In genomic region chr16:31071861-31072260, GRCh38 we compare ENCODE assay signal across 8 cellular contexts. TPM values are rescaled to one million over a fixed set of nuclear protein-coding genes. Genes with fewer than 3 reads are reported as not detected.
A peak's percentile ranks its signal among the peaks of the same experiment; 100 is the strongest.
DNase-seq lines count a peak whose midpoint lies in the region; ATAC-seq and TF ChIP-seq lines count a peak whose summit lies in the region.

No MANE protein-coding gene starts in this region.

- no peak for TF ChIP-seq CTCF in esophagus muscularis mucosa (IDR thresholded peaks at IDR 0.05)

- H3K4me1 ChIP-seq in esophagus muscularis mucosa, result peaks cover 19 to 46% (median 39%) of the 10 kb centered on the region in 4 donors

- WGBS in esophagus muscularis mucosa, result 46% methylated on average over 4 of the region's 4 CpGs

- H3K4me1 Mint-ChIP-seq in activated CD4-positive, alpha-beta T cell treated with anti-CD3 and anti-CD28 coated beads for 36 hours, result peaks cover 34% of the 10 kb centered on the region
- peaks cover 48% of the 10 kb centered on the region for H3K4me1 Mint-ChIP-seq in stimulated activated effector memory CD8-positive, alpha-beta T cell treated with anti-CD3 and anti-CD28 coated beads, Interleukin-12 subunit alpha, Interleukin-12 subunit beta, amount 100 ng/mL, for 72 hours

- no peaks in the 10 kb centered on the region for H3K27me3 Mint-ChIP-seq in activated CD4-positive, alpha-beta T cell treated with anti-CD3 and anti-CD28 coated beads for 36 hours

- no peaks in the 10 kb centered on the region for H3K9me3 Mint-ChIP-seq in activated CD4-positive, alpha-beta T cell treated with anti-CD3 and anti-CD28 coated beads for 36 hours (ENCODE audit: low read depth)
- no peaks in the 10 kb centered on the region for H3K9me3 Mint-ChIP-seq in stimulated activated effector memory CD8-positive, alpha-beta T cell treated with anti-CD3 and anti-CD28 coated beads, Interleukin-12 subunit alpha, Interleukin-12 subunit beta, amount 100 ng/mL, for 72 hours

- no peak for ATAC-seq in activated CD4-positive, alpha-beta T cell treated with anti-CD3 and anti-CD28 coated beads for 36 hours
- ATAC-seq in stimulated activated effector memory CD8-positive, alpha-beta T cell treated with anti-CD3 and anti-CD28 coated beads, Interleukin-12 subunit alpha, Interleukin-12 subunit beta, amount 100 ng/mL, for 72 hours, result no peak
- ATAC-seq in GM18907 (IDR thresholded peaks at IDR 0.05; ENCODE audit: unreplicated experiment), result no peak

- CTCF ChIA-PET in activated CD4-positive, alpha-beta T cell treated with anti-CD3 and anti-CD28 coated beads for 36 hours (lab: Charles Lee), result interaction anchor here (0.7 kb wide), 1 partner anchor 14 kb away, joined by 3 read pairs; no protein-coding TSS in a partner anchor

- intact Hi-C loops in activated CD4-positive, alpha-beta T cell treated with anti-CD3 and anti-CD28 coated beads for 36 hours (cut with DNase I, micrococcal nuclease), result loop anchor here (2.0 to 5.0 kb wide), 3 partner anchors 75 to 803 kb away; partner anchors contain the start of gene PHKG2 (in 1 of the 2)
- intact Hi-C loops in esophagus muscularis mucosa (cut with DNase I), result loop anchor here (10.0 kb wide), 1 partner anchor 373 kb away; the partner anchor contains the start of gene ZNF843

- H3K27ac ChIP-seq in esophagus muscularis mucosa (replicated peaks in 1 of 4), result peak overlapping the region; percentile 92 to 99 (median 99)

- H3K27me3 ChIP-seq in esophagus muscularis mucosa, result no peaks in the 10 kb centered on the region

- DNase-seq in activated CD4-positive, alpha-beta T cell treated with anti-CD3 and anti-CD28 coated beads for 36 hours, result no peak
- no peak for DNase-seq in activated CD4-positive, alpha-beta T cell treated with anti-CD3 and anti-CD28 coated beads, Interleukin-2, amount 50 U/mL, for 4 hours
- peak; percentile 89 for DNase-seq in RKO (ENCODE audit: low spot score)
- DNase-seq in esophagus muscularis mucosa (ENCODE audit: extremely low spot score), result no peak
- DNase-seq in stimulated activated effector memory CD8-positive, alpha-beta T cell treated with anti-CD3 and anti-CD28 coated beads, Interleukin-12 subunit alpha, Interleukin-12 subunit beta, amount 100 ng/mL, for 72 hours (ENCODE audit: low spot score in 2 of 2), result peak in 1 of 2 donors; percentile 47
- DNase-seq in superior temporal gyrus (ENCODE audit: extremely low spot score), result no peak
- DNase-seq in DMS153 (lab: John Stamatoyannopoulos, UW), result no peak

- peak overlapping the region in 3 of 4 donors; percentile 97 to 100 (median 100) for H3K4me3 ChIP-seq in esophagus muscularis mucosa

- H3K36me3 Mint-ChIP-seq in activated CD4-positive, alpha-beta T cell treated with anti-CD3 and anti-CD28 coated beads for 36 hours (ENCODE audit: low read depth), result peaks cover 16% of the 10 kb centered on the region
- H3K36me3 Mint-ChIP-seq in stimulated activated effector memory CD8-positive, alpha-beta T cell treated with anti-CD3 and anti-CD28 coated beads, Interleukin-12 subunit alpha, Interleukin-12 subunit beta, amount 100 ng/mL, for 72 hours, result peaks cover 28% of the 10 kb centered on the region

- H3K27ac Mint-ChIP-seq in activated CD4-positive, alpha-beta T cell treated with anti-CD3 and anti-CD28 coated beads for 36 hours, result peak overlapping the region; percentile 90
- H3K27ac Mint-ChIP-seq in stimulated activated effector memory CD8-positive, alpha-beta T cell treated with anti-CD3 and anti-CD28 coated beads, Interleukin-12 subunit alpha, Interleukin-12 subunit beta, amount 100 ng/mL, for 72 hours, result peak overlapping the region; percentile 97

- H3K36me3 ChIP-seq in esophagus muscularis mucosa, result peaks cover 5 to 11% (median 9%) of the 10 kb centered on the region in 4 donors

- no peak for TF ChIP-seq POLR2A in esophagus muscularis mucosa (IDR thresholded peaks at IDR 0.05; ENCODE audit: low read depth)

- POLR2A ChIA-PET in activated CD4-positive, alpha-beta T cell treated with anti-CD3 and anti-CD28 coated beads for 36 hours (lab: Charles Lee), result interaction anchor here (0.6 to 1.7 kb wide), 4 partner anchors 41 to 71 kb away, joined by 3 to 4 read pairs (median 3); partner anchors contain the start of gene KAT8

- H3K4me3 Mint-ChIP-seq in activated CD4-positive, alpha-beta T cell treated with anti-CD3 and anti-CD28 coated beads for 36 hours, result peak overlapping the region; percentile 97
- peak overlapping the region; percentile 94 for H3K4me3 Mint-ChIP-seq in stimulated activated effector memory CD8-positive, alpha-beta T cell treated with anti-CD3 and anti-CD28 coated beads, Interleukin-12 subunit alpha, Interleukin-12 subunit beta, amount 100 ng/mL, for 72 hours

- TF ChIP-seq EP300 in esophagus muscularis mucosa (IDR thresholded peaks at IDR 0.05), result no peak

- no peaks in the 10 kb centered on the region for H3K9me3 ChIP-seq in esophagus muscularis mucosa

RNA-seq across cellular contexts. Expression of gene ZNF668, which starts 2.2 kb away (rescaled TPM):
- total RNA-seq in activated CD4-positive, alpha-beta T cell treated with anti-CD3 and anti-CD28 coated beads for 36 hours, result 1 to 10 TPM; 9.2 to 9.9 TPM
- total RNA-seq in esophagus muscularis mucosa, result 10 to 100 TPM in 3 of 4 donors, 1 to 10 TPM in 1; 9.6 to 19.3 (median 10.6) TPM

RNA-seq across cellular contexts. Expression of gene ZNF646, which starts 2.4 kb away (rescaled TPM):
- 10 to 100 TPM; 21.3 to 25.8 TPM for total RNA-seq in activated CD4-positive, alpha-beta T cell treated with anti-CD3 and anti-CD28 coated beads for 36 hours
- total RNA-seq in esophagus muscularis mucosa, result 10 to 100 TPM; 11.6 to 17.6 (median 15.5) TPM

RNA-seq across cellular contexts. Expression of gene PRSS53, which starts 16.9 kb away (rescaled TPM):
- total RNA-seq in activated CD4-positive, alpha-beta T cell treated with anti-CD3 and anti-CD28 coated beads for 36 hours, result 1 to 10 TPM; 4.0 to 9.2 TPM
- 1 to 10 TPM in 3 of 4 donors, under 1 TPM in 1; 0.83 to 2.3 (median 1.2) TPM for total RNA-seq in esophagus muscularis mucosa

RNA-seq across cellular contexts. Expression of gene VKORC1, which starts 22.7 kb away (rescaled TPM):
- 10 to 100 TPM; 59.6 to 64.2 TPM for total RNA-seq in activated CD4-positive, alpha-beta T cell treated with anti-CD3 and anti-CD28 coated beads for 36 hours
- 100 to 1,000 TPM in 2 of 4 donors, 10 to 100 TPM in 2; 81.4 to 122 (median 108) TPM for total RNA-seq in esophagus muscularis mucosa

RNA-seq across cellular contexts. Expression of gene BCKDK, which starts 36.3 kb away (rescaled TPM):
- total RNA-seq in activated CD4-positive, alpha-beta T cell treated with anti-CD3 and anti-CD28 coated beads for 36 hours, result 10 to 100 TPM; 50.0 to 53.3 TPM
- total RNA-seq in esophagus muscularis mucosa, result 10 to 100 TPM; 34.1 to 73.7 (median 51.4) TPM
